In genomic region chr10:101133489-101134298, GRCh38 we compare ENCODE assay signal across 14 cellular contexts. TPM values are rescaled to one million over a fixed set of nuclear protein-coding genes. Genes with fewer than 3 reads are reported as not detected.
DNase-seq lines count a peak whose midpoint lies in the region; ATAC-seq and TF ChIP-seq lines count a peak whose summit lies in the region.
"Had no signal": no experiment of that assay in that cellular context is flagged by ENCODE, and none has a peak within 500 bp of the region (broad histone marks: within the 10 kb centered on the region; RNA-seq: fewer than 3 reads in every experiment).

No MANE protein-coding gene starts in this region.

- no peaks in the 10 kb centered on the region for H3K36me3 ChIP-seq in NT2/D1 (ENCODE audit: insufficient read depth, insufficient read length, low read length)
- no peaks in the 10 kb centered on the region for H3K36me3 ChIP-seq in hepatocyte (replicated peaks; ENCODE audit: insufficient read depth, low read depth)
- H3K36me3 ChIP-seq in smooth muscle cell (ENCODE audit: low read depth), result no peaks in the 10 kb centered on the region
- H3K36me3 ChIP-seq: vagina had no signal

- DNase-seq in activated T-cell treated with anti-CD3 and anti-CD28 coated beads, Interleukin-2, amount 50 U/mL, for 24 hours, result peak; percentile 34
- DNase-seq in activated T-cell treated with anti-CD3 and anti-CD28 coated beads for 4 hours (no peak), NT2/D1 (ENCODE audit: low read depth, low spot score) (no peak), hepatocyte (ENCODE audit: low spot score) (no peak), smooth muscle cell (lab: John Stamatoyannopoulos, UW; ENCODE audit: unreplicated experiment) (no peak), NCI-H1105 (lab: John Stamatoyannopoulos, UW) (no peak), hippocampal formation (lab: John Stamatoyannopoulos, UW) (no peak)
- DNase-seq: GOT3, NCI-H446 treated with DMSO at 0.1 percent for 48 hours had no signal

- peaks cover 94% of the 10 kb centered on the region for H3K27me3 Mint-ChIP-seq in activated T-cell treated with anti-CD3 and anti-CD28 coated beads, Interleukin-2, amount 50 U/mL, for 24 hours

- H3K4me2 ChIP-seq in hepatocyte (peak overlapping the region; percentile 56), smooth muscle cell (peak overlapping the region; percentile 78)

- H3F3A ChIP-seq in smooth muscle cell (ENCODE audit: low read depth), result no peaks in the 10 kb centered on the region

- H3K4me1 Mint-ChIP-seq in activated T-cell treated with anti-CD3 and anti-CD28 coated beads, Interleukin-2, amount 50 U/mL, for 24 hours (ENCODE audit: low read depth), result peaks cover 40% of the 10 kb centered on the region

- H3K4me1 ChIP-seq in NT2/D1 (ENCODE audit: insufficient read depth, insufficient read length) (peaks cover 17% of the 10 kb centered on the region), hepatocyte (ENCODE audit: insufficient read depth) (peaks cover 13% of the 10 kb centered on the region), smooth muscle cell (ENCODE audit: low read depth) (no peaks in the 10 kb centered on the region)

- H3K27ac ChIP-seq in hepatocyte, result no peak overlapping the region
- no peak overlapping the region for H3K27ac ChIP-seq in smooth muscle cell (ENCODE audit: low read depth)
- H3K27ac ChIP-seq: skin epidermis, vagina had no signal

- H3K36me3 Mint-ChIP-seq in activated T-cell treated with anti-CD3 and anti-CD28 coated beads, Interleukin-2, amount 50 U/mL, for 24 hours (ENCODE audit: low read depth), result no peaks in the 10 kb centered on the region

- H3K9me3 ChIP-seq in NT2/D1 (ENCODE audit: insufficient read depth, low read length) (no peaks in the 10 kb centered on the region), hepatocyte (ENCODE audit: low read depth) (no peaks in the 10 kb centered on the region), smooth muscle cell (replicated peaks; ENCODE audit: low read depth) (no peaks in the 10 kb centered on the region)
- H3K9me3 ChIP-seq: vagina had no signal

- H3K4me3 ChIP-seq in NT2/D1 (ENCODE audit: insufficient read length, low read depth), result peak overlapping the region; percentile 6
- H3K4me3 ChIP-seq in hepatocyte, result no peak overlapping the region
- H3K4me3 ChIP-seq in smooth muscle cell, result no peak overlapping the region

- 10% methylated on average over 52 of the region's 54 CpGs for WGBS in hepatocyte (ENCODE audit: low lambda C conversion rate, missing lambda C conversion rate)
- 14% methylated on average over 45 of the region's 54 CpGs for WGBS in smooth muscle cell (ENCODE audit: low lambda C conversion rate)

- peak overlapping the region; percentile 51 for H3K4me3 Mint-ChIP-seq in activated T-cell treated with anti-CD3 and anti-CD28 coated beads, Interleukin-2, amount 50 U/mL, for 24 hours

- H2AFZ ChIP-seq in hepatocyte, result peak overlapping the region; percentile 31
- H2AFZ ChIP-seq in smooth muscle cell (ENCODE audit: low read depth), result no peak overlapping the region

- H3K9ac ChIP-seq in NT2/D1 (ENCODE audit: insufficient read length, low read depth) (peak overlapping the region; percentile 56), smooth muscle cell (ENCODE audit: low read depth) (no peak overlapping the region)

- no peak for TF ChIP-seq CTCF in hepatocyte (IDR thresholded peaks at IDR 0.05; ENCODE audit: poor library complexity)
- TF ChIP-seq CTCF in smooth muscle cell (IDR thresholded peaks at IDR 0.05; ENCODE audit: borderline replicate concordance, insufficient read depth, poor library complexity, severe bottlenecking), result no peak

- no peaks in the 10 kb centered on the region for H3K9me2 ChIP-seq in hepatocyte (replicated peaks; ENCODE audit: insufficient read depth)

- no peak for ATAC-seq in HG02588 (IDR thresholded peaks at IDR 0.05; ENCODE audit: unreplicated experiment)

- H4K20me1 ChIP-seq in hepatocyte (ENCODE audit: insufficient read depth, poor library complexity, severe bottlenecking), result no peaks in the 10 kb centered on the region
- no peaks in the 10 kb centered on the region for H4K20me1 ChIP-seq in smooth muscle cell (ENCODE audit: low read depth)

- H3K79me2 ChIP-seq in hepatocyte (no peaks in the 10 kb centered on the region), smooth muscle cell (ENCODE audit: low read depth) (no peaks in the 10 kb centered on the region)

- H3K27me3 ChIP-seq in NT2/D1 (ENCODE audit: insufficient read depth, insufficient read length), result peaks cover 99% of the 10 kb centered on the region
- peaks cover 100% of the 10 kb centered on the region for H3K27me3 ChIP-seq in hepatocyte
- peaks cover 100% of the 10 kb centered on the region for H3K27me3 ChIP-seq in smooth muscle cell (ENCODE audit: low read depth)

- peak overlapping the region; percentile 32 for H3K27ac Mint-ChIP-seq in activated T-cell treated with anti-CD3 and anti-CD28 coated beads, Interleukin-2, amount 50 U/mL, for 24 hours

- H3K9me3 Mint-ChIP-seq in activated T-cell treated with anti-CD3 and anti-CD28 coated beads, Interleukin-2, amount 50 U/mL, for 24 hours, result no peaks in the 10 kb centered on the region

RNA-seq across cellular contexts. Expression of gene TLX1, which starts 2.6 kb away (rescaled TPM):
- total RNA-seq in hepatocyte, result 0.24 TPM in 1 of 2 replicates, not detected in the other
- 0.68 TPM in 1 of 2 replicates, not detected in the other for polyA plus RNA-seq in hepatocyte
- 0.04 TPM in 1 of 2 replicates, not detected in the other for total RNA-seq in smooth muscle cell
- not detected in 2 replicates for polyA plus RNA-seq in smooth muscle cell
- total RNA-seq: epithelial cell of proximal tubule, mucosa of gallbladder, vagina had no signal
